1 cellular context compared by ENCODE assay signal in genomic region chr19:33064778-33065550, GRCh38.
TF ChIP-seq lines count a peak whose summit lies in the region.

TSS of gene RHPN2 (minus strand) at chr19:33064888. CDS start at chr19:33064852, 36 bp downstream.

TF ChIP-seq in HepG2, 621 proteins besides CTCF, POLR2A, EP300 and RAD21 (continued from another document and continues in another):
- 0 out of 2 replicates have a peak, but pooled peaks have one; percentile 25 for TF ChIP-seq ZKSCAN8 (CRISPR knock-in tag; IDR thresholded peaks at IDR 0.05; ENCODE audit: borderline replicate concordance)
- no peak for TF ChIP-seq KLF6 (CRISPR knock-in tag; IDR thresholded peaks at IDR 0.05)
- TF ChIP-seq RARG (CRISPR knock-in tag; IDR thresholded peaks at IDR 0.05; ENCODE audit: low read depth) = no peak
- no peak for TF ChIP-seq PHF20 (CRISPR knock-in tag; IDR thresholded peaks at IDR 0.05)
- no peak for TF ChIP-seq MAFG (CRISPR knock-in tag; IDR thresholded peaks at IDR 0.05)
- peak; percentile 54; the same call in 1 of the 2 replicates for TF ChIP-seq SP4 (CRISPR knock-in tag; IDR thresholded peaks at IDR 0.05)
- no peak for TF ChIP-seq REST (IDR thresholded peaks at IDR 0.05; ENCODE audit: borderline replicate concordance in 1 of 2, low read depth in 1 of 2, low read length in 2 of 2)
- no peak for TF ChIP-seq HOMEZ (CRISPR knock-in tag; IDR thresholded peaks at IDR 0.05; ENCODE audit: low read depth)
- TF ChIP-seq SETDB1 (CRISPR knock-in tag; IDR thresholded peaks at IDR 0.05; ENCODE audit: borderline replicate concordance) = no peak
- TF ChIP-seq HMGXB4 (CRISPR knock-in tag; IDR thresholded peaks at IDR 0.05; ENCODE audit: borderline replicate concordance in 1 of 2, low read depth in 1 of 2) = no peak
- TF ChIP-seq DPF2 (CRISPR knock-in tag; IDR thresholded peaks at IDR 0.05; ENCODE audit: borderline replicate concordance, low read depth) = no peak
- peak; percentile 31; the same call in 1 of the 2 replicates for TF ChIP-seq FOSL2 (CRISPR knock-in tag; IDR thresholded peaks at IDR 0.05)
- TF ChIP-seq CSRNP1 (CRISPR knock-in tag; IDR thresholded peaks at IDR 0.05) = no peak; the same call in 1 of the 2 replicates
- TF ChIP-seq TCF7 (IDR thresholded peaks at IDR 0.05; ENCODE audit: low read depth) = no peak
- no peak for TF ChIP-seq SMC3 (IDR thresholded peaks at IDR 0.05; ENCODE audit: low read length)
- no peak for TF ChIP-seq ZFP1 (CRISPR knock-in tag; IDR thresholded peaks at IDR 0.05)
- TF ChIP-seq AFF4 (CRISPR knock-in tag; IDR thresholded peaks at IDR 0.05) = no peak
- TF ChIP-seq HNF4G (IDR thresholded peaks at IDR 0.05; ENCODE audit: borderline replicate concordance, low read depth, low read length) = no peak
- TF ChIP-seq HNF4G (CRISPR knock-in tag; IDR thresholded peaks at IDR 0.05; ENCODE audit: borderline replicate concordance, low read depth) = no peak
- no peak for TF ChIP-seq ZNF407 (CRISPR knock-in tag; IDR thresholded peaks at IDR 0.05; ENCODE audit: not compliant biosample characterization)
- TF ChIP-seq SNRNP70 (IDR thresholded peaks at IDR 0.05; ENCODE audit: low read depth, low read length) = no peak
- peak; percentile 64 for TF ChIP-seq ZNF776 (CRISPR knock-in tag; IDR thresholded peaks at IDR 0.05)
- no peak for TF ChIP-seq ZNF766 (CRISPR knock-in tag; IDR thresholded peaks at IDR 0.05; ENCODE audit: borderline replicate concordance)
- TF ChIP-seq ZBTB39 (CRISPR knock-in tag; IDR thresholded peaks at IDR 0.05) = no peak
- TF ChIP-seq ASH2L (IDR thresholded peaks at IDR 0.05; ENCODE audit: insufficient read length, low read depth, low read length) = no peak
- TF ChIP-seq RBM22 (optimal IDR thresholded peaks at IDR 0.05; ENCODE audit: low read length) = no peak
- no peak for TF ChIP-seq ZMAT5 (CRISPR knock-in tag; IDR thresholded peaks at IDR 0.05; ENCODE audit: borderline replicate concordance, low read depth)
- TF ChIP-seq DR1 (CRISPR knock-in tag; IDR thresholded peaks at IDR 0.05) = no peak
- no peak for TF ChIP-seq ZNF101 (CRISPR knock-in tag; IDR thresholded peaks at IDR 0.05; ENCODE audit: borderline replicate concordance, low read depth)
- no peak for TF ChIP-seq ZNF597 (CRISPR knock-in tag; IDR thresholded peaks at IDR 0.05)
